In genomic region chr1:26744075-26744958, GRCh38 we compare ENCODE assay signal across 8 cellular contexts. TPM values are rescaled to one million over a fixed set of nuclear protein-coding genes. Genes with fewer than 3 reads are reported as not detected.
DNase-seq lines count a peak whose midpoint lies in the region; ATAC-seq and TF ChIP-seq lines count a peak whose summit lies in the region.

No MANE protein-coding gene starts in this region.

- H3K27ac ChIP-seq in lower lobe of right lung: peak overlapping the region; percentile 82

- H3K9me3 ChIP-seq in lower lobe of right lung: no peaks in the 10 kb centered on the region

- H3K4me1 Mint-ChIP-seq in activated CD4-positive, alpha-beta T cell treated with anti-CD3 and anti-CD28 coated beads, Interleukin-2, amount 10 ng/mL, durations not matched to agents 24 days and 14 days: peaks cover 75% of the 10 kb centered on the region
- peaks cover 58% of the 10 kb centered on the region for H3K4me1 Mint-ChIP-seq in dendritic cell treated with granulocyte-macrophage colony-stimulating factor and Interleukin-4, amounts not matched to agents 40 ng/mL and 50 ng/mL, for 4 days (ENCODE audit: low read depth)

- H3K9me3 Mint-ChIP-seq in activated CD4-positive, alpha-beta T cell treated with anti-CD3 and anti-CD28 coated beads, Interleukin-2, amount 10 ng/mL, durations not matched to agents 24 days and 14 days: no peaks in the 10 kb centered on the region
- H3K9me3 Mint-ChIP-seq in dendritic cell treated with granulocyte-macrophage colony-stimulating factor and Interleukin-4, amounts not matched to agents 40 ng/mL and 50 ng/mL, for 4 days: no peaks in the 10 kb centered on the region

- peak; percentile 96 for ATAC-seq in HG02610 (IDR thresholded peaks at IDR 0.05; ENCODE audit: unreplicated experiment)
- peak; percentile 93 to 98 for ATAC-seq in lower lobe of right lung

- H3K4me3 Mint-ChIP-seq in activated CD4-positive, alpha-beta T cell treated with anti-CD3 and anti-CD28 coated beads, Interleukin-2, amount 10 ng/mL, durations not matched to agents 24 days and 14 days: peak overlapping the region; percentile 72
- H3K4me3 Mint-ChIP-seq in dendritic cell treated with granulocyte-macrophage colony-stimulating factor and Interleukin-4, amounts not matched to agents 40 ng/mL and 50 ng/mL, for 4 days: no peak overlapping the region

- no peaks in the 10 kb centered on the region for H3K27me3 ChIP-seq in lower lobe of right lung (ENCODE audit: low read depth)

- H3K4me1 ChIP-seq in lower lobe of right lung: peaks cover 88% of the 10 kb centered on the region

- peak overlapping the region; percentile 11 for H3K4me3 ChIP-seq in lower lobe of right lung

- peaks cover 66% of the 10 kb centered on the region for H3K36me3 Mint-ChIP-seq in activated CD4-positive, alpha-beta T cell treated with anti-CD3 and anti-CD28 coated beads, Interleukin-2, amount 10 ng/mL, durations not matched to agents 24 days and 14 days (ENCODE audit: low read depth)
- peaks cover 93% of the 10 kb centered on the region for H3K36me3 Mint-ChIP-seq in dendritic cell treated with granulocyte-macrophage colony-stimulating factor and Interleukin-4, amounts not matched to agents 40 ng/mL and 50 ng/mL, for 4 days (ENCODE audit: low read depth)

- no peaks in the 10 kb centered on the region for H3K27me3 Mint-ChIP-seq in activated CD4-positive, alpha-beta T cell treated with anti-CD3 and anti-CD28 coated beads, Interleukin-2, amount 10 ng/mL, durations not matched to agents 24 days and 14 days
- H3K27me3 Mint-ChIP-seq in dendritic cell treated with granulocyte-macrophage colony-stimulating factor and Interleukin-4, amounts not matched to agents 40 ng/mL and 50 ng/mL, for 4 days: no peaks in the 10 kb centered on the region

- peaks cover 63% of the 10 kb centered on the region for H3K36me3 ChIP-seq in lower lobe of right lung

- intact Hi-C loops in activated CD4-positive, alpha-beta T cell treated with anti-CD3 and anti-CD28 coated beads, Interleukin-2, amount 10 ng/mL, durations not matched to agents 24 days and 14 days (cut with micrococcal nuclease): loop anchor here (1.0 to 2.0 kb wide), 6 partner anchors 21 to 164 kb away; no protein-coding TSS in a partner anchor
- intact Hi-C loops in dendritic cell treated with granulocyte-macrophage colony-stimulating factor and Interleukin-4, amounts not matched to agents 40 ng/mL and 50 ng/mL, for 4 days (cut with micrococcal nuclease): loop anchor here (5.0 kb wide), 1 partner anchor 42 kb away; no protein-coding TSS in a partner anchor
- intact Hi-C loops in lower lobe of right lung (cut with DNase I): no loop called here

- in situ Hi-C loops in GM13977 (cut with MboI; ENCODE audit: low pct_unique_long_range_greater_than_20kb, low sequenced_read_pairs, unreplicated experiment): no loop called here

- H3K27ac Mint-ChIP-seq in activated CD4-positive, alpha-beta T cell treated with anti-CD3 and anti-CD28 coated beads, Interleukin-2, amount 10 ng/mL, durations not matched to agents 24 days and 14 days: peak overlapping the region; percentile 89
- H3K27ac Mint-ChIP-seq in dendritic cell treated with granulocyte-macrophage colony-stimulating factor and Interleukin-4, amounts not matched to agents 40 ng/mL and 50 ng/mL, for 4 days: peak overlapping the region; percentile 68

- DNase-seq in GM13977 (ENCODE audit: low spot score): peak; percentile 83
- peak; percentile 1 for DNase-seq in NCI-H146 treated with DMSO at 0.1 percent for 48 hours (lab: John Stamatoyannopoulos, UW; ENCODE audit: unreplicated experiment)
- peak; percentile 95 for DNase-seq in activated CD4-positive, alpha-beta T cell treated with anti-CD3 and anti-CD28 coated beads, Interleukin-2, amount 10 ng/mL, durations not matched to agents 24 days and 14 days
- peak; percentile 79 for DNase-seq in lower lobe of right lung
- DNase-seq in stimulated activated CD8-positive, alpha-beta memory T cell treated with anti-CD3 and anti-CD28 coated beads, Interleukin-15, amount 100 ng/mL, for 24 hours (ENCODE audit: low read depth): peak; percentile 24
- DNase-seq in NCI-H524 (lab: John Stamatoyannopoulos, UW): no peak

- TF ChIP-seq CTCF in GM13977 (IDR thresholded peaks at IDR 0.05; ENCODE audit: extremely low read depth, insufficient read depth, missing control alignments) (peak; percentile 20), lower lobe of right lung (IDR thresholded peaks at IDR 0.05) (no peak)

RNA-seq across cellular contexts. Expression of gene PIGV, which starts 43.4 kb away (rescaled TPM):
- total RNA-seq in activated CD4-positive, alpha-beta T cell treated with anti-CD3 and anti-CD28 coated beads, Interleukin-2, amount 10 ng/mL, durations not matched to agents 24 days and 14 days: 15.2 and 16.0 TPM in 2 replicates
- 20.3 TPM for total RNA-seq in lower lobe of right lung

RNA-seq across cellular contexts. Expression of gene ARID1A, which starts 48.5 kb away (rescaled TPM):
- total RNA-seq in activated CD4-positive, alpha-beta T cell treated with anti-CD3 and anti-CD28 coated beads, Interleukin-2, amount 10 ng/mL, durations not matched to agents 24 days and 14 days: 111 and 117 TPM in 2 replicates
- 72.4 TPM for total RNA-seq in lower lobe of right lung

Comparison
In these comparisons a context has a peak if more than half of its experiments do, and no peak if none do; other contexts are left out.
1. DNase-seq: peak in GM13977 (single experiment), NCI-H146 treated with DMSO at 0.1 percent for 48 hours (single experiment), activated CD4-positive, alpha-beta T cell treated with anti-CD3 and anti-CD28 coated beads, Interleukin-2, amount 10 ng/mL, durations not matched to agents 24 days and 14 days (single experiment), lower lobe of right lung (single experiment) and stimulated activated CD8-positive, alpha-beta memory T cell treated with anti-CD3 and anti-CD28 coated beads, Interleukin-15, amount 100 ng/mL, for 24 hours (single experiment); none in NCI-H524 (0 of 2).